1 cellular context compared by ENCODE assay signal in genomic region chr12:68686595-68687521, GRCh38.
A peak's percentile ranks its signal among the peaks of the same experiment; 100 is the strongest.
TF ChIP-seq lines count a peak whose summit lies in the region.

Gene NUP107 (plus strand): TSS chr12:68686978. CDS start chr12:68687066, 88 bp downstream.

TF ChIP-seq in K562, 482 proteins besides CTCF, POLR2A, EP300 and RAD21 (continued from another document and continues in another):
- TF ChIP-seq, protein P1, sequence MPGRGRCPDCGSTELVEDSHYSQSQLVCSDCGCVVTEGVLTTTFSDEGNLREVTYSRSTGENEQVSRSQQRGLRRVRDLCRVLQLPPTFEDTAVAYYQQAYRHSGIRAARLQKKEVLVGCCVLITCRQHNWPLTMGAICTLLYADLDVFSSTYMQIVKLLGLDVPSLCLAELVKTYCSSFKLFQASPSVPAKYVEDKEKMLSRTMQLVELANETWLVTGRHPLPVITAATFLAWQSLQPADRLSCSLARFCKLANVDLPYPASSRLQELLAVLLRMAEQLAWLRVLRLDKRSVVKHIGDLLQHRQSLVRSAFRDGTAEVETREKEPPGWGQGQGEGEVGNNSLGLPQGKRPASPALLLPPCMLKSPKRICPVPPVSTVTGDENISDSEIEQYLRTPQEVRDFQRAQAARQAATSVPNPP (IDR thresholded peaks at IDR 0.05; ENCODE audit: borderline replicate concordance, insufficient read depth, insufficient read length), result no peak
- TF ChIP-seq ZNF121 (CRISPR knock-in tag; conservative IDR thresholded peaks at IDR 0.05) (no peak), FOXK1 (CRISPR knock-in tag; IDR thresholded peaks at IDR 0.05; ENCODE audit: borderline replicate concordance) (peak; percentile 67; the same call in 1 of the 2 replicates), ADNP (tag; IDR thresholded peaks at IDR 0.05) (no peak), PPARD (CRISPR knock-in tag; IDR thresholded peaks at IDR 0.05) (no peak), MTA3 (IDR thresholded peaks at IDR 0.05; ENCODE audit: borderline replicate concordance) (peak; percentile 91), TFAM (CRISPR knock-in tag; conservative IDR thresholded peaks at IDR 0.05) (no peak), NUFIP1 (IDR thresholded peaks at IDR 0.05; ENCODE audit: partially characterized antibody) (no peak), SRF (CRISPR knock-in tag; IDR thresholded peaks at IDR 0.05) (no peak), ESRRA (IDR thresholded peaks at IDR 0.05; ENCODE audit: borderline replicate concordance, low read depth) (peak; percentile 78), HNRNPL (IDR thresholded peaks at IDR 0.05; ENCODE audit: low read depth, low read length) (no peak), LCOR (CRISPR knock-in tag; IDR thresholded peaks at IDR 0.05) (peak; percentile 97), SAFB2 (IDR thresholded peaks at IDR 0.05; ENCODE audit: borderline replicate concordance, low read depth, low read length, severe bottlenecking) (no peak), CBX1 (IDR thresholded peaks at IDR 0.05; ENCODE audit: low read depth) (peak; percentile 19; the same call in 1 of the 2 replicates), CREB5 (CRISPR knock-in tag; IDR thresholded peaks at IDR 0.05) (no peak), MEF2A (IDR thresholded peaks at IDR 0.05; ENCODE audit: control insufficient read depth, low read depth, low read length) (0 out of 2 replicates have a peak, but pooled peaks have one; percentile 12), ZNF3 (CRISPR knock-in tag; IDR thresholded peaks at IDR 0.05) (no peak), ZNF699 (CRISPR knock-in tag; IDR thresholded peaks at IDR 0.05; ENCODE audit: insufficient replicate concordance) (no peak), HOXB6 (CRISPR knock-in tag; IDR thresholded peaks at IDR 0.05; ENCODE audit: borderline replicate concordance) (no peak), ZNF316 (IDR thresholded peaks at IDR 0.05) (0 out of 2 replicates have a peak, but pooled peaks have one; percentile 1), ERF (CRISPR knock-in tag; IDR thresholded peaks at IDR 0.05) (no peak), ZNF217 (CRISPR knock-in tag; IDR thresholded peaks at IDR 0.05) (no peak), HDAC2 (IDR thresholded peaks at IDR 0.05) (peak; percentile 38; the same call in 1 of the 2 replicates), ZNF239 (CRISPR knock-in tag; IDR thresholded peaks at IDR 0.05) (no peak; the same call in 1 of the 2 replicates), DMBX1 (CRISPR knock-in tag; IDR thresholded peaks at IDR 0.05; ENCODE audit: borderline replicate concordance) (no peak), ZNF436 (CRISPR knock-in tag; IDR thresholded peaks at IDR 0.05) (no peak), EWSR1 (IDR thresholded peaks at IDR 0.05; ENCODE audit: borderline replicate concordance, low read depth, partially characterized antibody) (no peak), ZNF766 (CRISPR knock-in tag; conservative IDR thresholded peaks at IDR 0.05) (no peak), RFX1 (IDR thresholded peaks at IDR 0.05) (no peak), ZNF584 (CRISPR knock-in tag; IDR thresholded peaks at IDR 0.05; ENCODE audit: low read depth) (no peak), RNF2 (IDR thresholded peaks at IDR 0.05) (peak; percentile 63; the same call in 1 of the 2 replicates), PML (IDR thresholded peaks at IDR 0.05; ENCODE audit: low read length) (peak; percentile 83), U2AF1 (optimal IDR thresholded peaks at IDR 0.05; ENCODE audit: low read depth, low read length) (no peak), BRD4 (IDR thresholded peaks at IDR 0.05) (peak; percentile 51; the same call in 1 of the 2 replicates), CEBPZ (IDR thresholded peaks at IDR 0.05; ENCODE audit: borderline replicate concordance, low read depth, low read length) (no peak), ETS2 (tag; IDR thresholded peaks at IDR 0.05; ENCODE audit: borderline replicate concordance, poor library complexity, severe bottlenecking) (no peak), NFXL1 (CRISPR knock-in tag; IDR thresholded peaks at IDR 0.05) (no peak), TCF7 (IDR thresholded peaks at IDR 0.05; ENCODE audit: borderline replicate concordance) (no peak), EZH2 (IDR thresholded peaks at IDR 0.05; ENCODE audit: borderline replicate concordance, low read depth, low read length) (no peak), NCOA6 (IDR thresholded peaks at IDR 0.05) (peak; percentile 89), DIDO1 (tag; IDR thresholded peaks at IDR 0.05; ENCODE audit: low read depth) (peak; percentile 99), ETV1 (tag; conservative IDR thresholded peaks at IDR 0.05; ENCODE audit: low read depth) (peak; percentile 82), POLR2H (tag; IDR thresholded peaks at IDR 0.05; ENCODE audit: low read depth) (0 out of 2 replicates have a peak, but pooled peaks have one; percentile 75), MTF1 (CRISPR knock-in tag; IDR thresholded peaks at IDR 0.05; ENCODE audit: borderline replicate concordance) (no peak), SUPT5H (IDR thresholded peaks at IDR 0.05) (peak; percentile 86), HNRNPLL (IDR thresholded peaks at IDR 0.05; ENCODE audit: low read depth, low read length, poor library complexity, severe bottlenecking) (peak; percentile 28), MYNN (IDR thresholded peaks at IDR 0.05) (no peak), MYNN (CRISPR knock-in tag; IDR thresholded peaks at IDR 0.05) (no peak), U2AF2 (optimal IDR thresholded peaks at IDR 0.05; ENCODE audit: low read depth, low read length) (no peak), MCM2 (IDR thresholded peaks at IDR 0.05; ENCODE audit: low read depth) (no peak), MYC (IDR thresholded peaks at IDR 0.05; ENCODE audit: low read depth, low read length) (peak; percentile 94), MYC (CRISPR knock-in tag; IDR thresholded peaks at IDR 0.05; ENCODE audit: borderline replicate concordance, low read depth) (peak; percentile 81; the same call in 1 of the 2 replicates), LEF1 (IDR thresholded peaks at IDR 0.05) (no peak; the same call in 1 of the 2 replicates), PTTG1 (tag; IDR thresholded peaks at IDR 0.05; ENCODE audit: low read depth) (no peak), PTRF (tag; IDR thresholded peaks at IDR 0.05) (no peak), KLF10 (CRISPR knock-in tag; IDR thresholded peaks at IDR 0.05) (no peak), MEF2D (tag; conservative IDR thresholded peaks at IDR 0.05; ENCODE audit: low read depth) (0 out of 2 replicates have a peak, but pooled peaks have one; percentile 21), ZNF780A (CRISPR knock-in tag; IDR thresholded peaks at IDR 0.05) (no peak), SNAPC5 (CRISPR knock-in tag; IDR thresholded peaks at IDR 0.05) (no peak), CCAR2 (IDR thresholded peaks at IDR 0.05; ENCODE audit: low read depth, low read length) (no peak)
- TF ChIP-seq, protein P2, sequence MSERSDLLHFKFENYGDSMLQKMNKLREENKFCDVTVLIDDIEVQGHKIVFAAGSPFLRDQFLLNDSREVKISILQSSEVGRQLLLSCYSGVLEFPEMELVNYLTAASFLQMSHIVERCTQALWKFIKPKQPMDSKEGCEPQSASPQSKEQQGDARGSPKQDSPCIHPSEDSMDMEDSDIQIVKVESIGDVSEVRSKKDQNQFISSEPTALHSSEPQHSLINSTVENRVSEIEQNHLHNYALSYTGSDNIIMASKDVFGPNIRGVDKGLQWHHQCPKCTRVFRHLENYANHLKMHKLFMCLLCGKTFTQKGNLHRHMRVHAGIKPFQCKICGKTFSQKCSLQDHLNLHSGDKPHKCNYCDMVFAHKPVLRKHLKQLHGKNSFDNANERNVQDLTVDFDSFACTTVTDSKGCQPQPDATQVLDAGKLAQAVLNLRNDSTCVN (CRISPR knock-in tag; IDR thresholded peaks at IDR 0.05), result no peak
- TF ChIP-seq, protein P3, sequence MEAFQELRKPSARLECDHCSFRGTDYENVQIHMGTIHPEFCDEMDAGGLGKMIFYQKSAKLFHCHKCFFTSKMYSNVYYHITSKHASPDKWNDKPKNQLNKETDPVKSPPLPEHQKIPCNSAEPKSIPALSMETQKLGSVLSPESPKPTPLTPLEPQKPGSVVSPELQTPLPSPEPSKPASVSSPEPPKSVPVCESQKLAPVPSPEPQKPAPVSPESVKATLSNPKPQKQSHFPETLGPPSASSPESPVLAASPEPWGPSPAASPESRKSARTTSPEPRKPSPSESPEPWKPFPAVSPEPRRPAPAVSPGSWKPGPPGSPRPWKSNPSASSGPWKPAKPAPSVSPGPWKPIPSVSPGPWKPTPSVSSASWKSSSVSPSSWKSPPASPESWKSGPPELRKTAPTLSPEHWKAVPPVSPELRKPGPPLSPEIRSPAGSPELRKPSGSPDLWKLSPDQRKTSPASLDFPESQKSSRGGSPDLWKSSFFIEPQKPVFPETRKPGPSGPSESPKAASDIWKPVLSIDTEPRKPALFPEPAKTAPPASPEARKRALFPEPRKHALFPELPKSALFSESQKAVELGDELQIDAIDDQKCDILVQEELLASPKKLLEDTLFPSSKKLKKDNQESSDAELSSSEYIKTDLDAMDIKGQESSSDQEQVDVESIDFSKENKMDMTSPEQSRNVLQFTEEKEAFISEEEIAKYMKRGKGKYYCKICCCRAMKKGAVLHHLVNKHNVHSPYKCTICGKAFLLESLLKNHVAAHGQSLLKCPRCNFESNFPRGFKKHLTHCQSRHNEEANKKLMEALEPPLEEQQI (IDR thresholded peaks at IDR 0.05), result peak; percentile 65
- TF ChIP-seq, protein P4, sequence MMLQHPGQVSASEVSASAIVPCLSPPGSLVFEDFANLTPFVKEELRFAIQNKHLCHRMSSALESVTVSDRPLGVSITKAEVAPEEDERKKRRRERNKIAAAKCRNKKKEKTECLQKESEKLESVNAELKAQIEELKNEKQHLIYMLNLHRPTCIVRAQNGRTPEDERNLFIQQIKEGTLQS (IDR thresholded peaks at IDR 0.05), result peak; percentile 65; the same call in 1 of the 2 replicates
- TF ChIP-seq, protein P4 (CRISPR knock-in tag; conservative IDR thresholded peaks at IDR 0.05), result peak; percentile 57; the same call in 1 of the 2 replicates
- TF ChIP-seq, protein P5, sequence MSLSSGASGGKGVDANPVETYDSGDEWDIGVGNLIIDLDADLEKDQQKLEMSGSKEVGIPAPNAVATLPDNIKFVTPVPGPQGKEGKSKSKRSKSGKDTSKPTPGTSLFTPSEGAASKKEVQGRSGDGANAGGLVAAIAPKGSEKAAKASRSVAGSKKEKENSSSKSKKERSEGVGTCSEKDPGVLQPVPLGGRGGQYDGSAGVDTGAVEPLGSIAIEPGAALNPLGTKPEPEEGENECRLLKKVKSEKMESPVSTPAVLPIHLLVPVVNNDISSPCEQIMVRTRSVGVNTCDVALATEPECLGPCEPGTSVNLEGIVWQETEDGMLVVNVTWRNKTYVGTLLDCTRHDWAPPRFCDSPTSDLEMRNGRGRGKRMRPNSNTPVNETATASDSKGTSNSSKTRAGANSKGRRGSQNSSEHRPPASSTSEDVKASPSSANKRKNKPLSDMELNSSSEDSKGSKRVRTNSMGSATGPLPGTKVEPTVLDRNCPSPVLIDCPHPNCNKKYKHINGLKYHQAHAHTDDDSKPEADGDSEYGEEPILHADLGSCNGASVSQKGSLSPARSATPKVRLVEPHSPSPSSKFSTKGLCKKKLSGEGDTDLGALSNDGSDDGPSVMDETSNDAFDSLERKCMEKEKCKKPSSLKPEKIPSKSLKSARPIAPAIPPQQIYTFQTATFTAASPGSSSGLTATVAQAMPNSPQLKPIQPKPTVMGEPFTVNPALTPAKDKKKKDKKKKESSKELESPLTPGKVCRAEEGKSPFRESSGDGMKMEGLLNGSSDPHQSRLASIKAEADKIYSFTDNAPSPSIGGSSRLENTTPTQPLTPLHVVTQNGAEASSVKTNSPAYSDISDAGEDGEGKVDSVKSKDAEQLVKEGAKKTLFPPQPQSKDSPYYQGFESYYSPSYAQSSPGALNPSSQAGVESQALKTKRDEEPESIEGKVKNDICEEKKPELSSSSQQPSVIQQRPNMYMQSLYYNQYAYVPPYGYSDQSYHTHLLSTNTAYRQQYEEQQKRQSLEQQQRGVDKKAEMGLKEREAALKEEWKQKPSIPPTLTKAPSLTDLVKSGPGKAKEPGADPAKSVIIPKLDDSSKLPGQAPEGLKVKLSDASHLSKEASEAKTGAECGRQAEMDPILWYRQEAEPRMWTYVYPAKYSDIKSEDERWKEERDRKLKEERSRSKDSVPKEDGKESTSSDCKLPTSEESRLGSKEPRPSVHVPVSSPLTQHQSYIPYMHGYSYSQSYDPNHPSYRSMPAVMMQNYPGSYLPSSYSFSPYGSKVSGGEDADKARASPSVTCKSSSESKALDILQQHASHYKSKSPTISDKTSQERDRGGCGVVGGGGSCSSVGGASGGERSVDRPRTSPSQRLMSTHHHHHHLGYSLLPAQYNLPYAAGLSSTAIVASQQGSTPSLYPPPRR (CRISPR knock-in tag; IDR thresholded peaks at IDR 0.05; ENCODE audit: borderline replicate concordance), result no peak
